In the genomic region with DNA sequence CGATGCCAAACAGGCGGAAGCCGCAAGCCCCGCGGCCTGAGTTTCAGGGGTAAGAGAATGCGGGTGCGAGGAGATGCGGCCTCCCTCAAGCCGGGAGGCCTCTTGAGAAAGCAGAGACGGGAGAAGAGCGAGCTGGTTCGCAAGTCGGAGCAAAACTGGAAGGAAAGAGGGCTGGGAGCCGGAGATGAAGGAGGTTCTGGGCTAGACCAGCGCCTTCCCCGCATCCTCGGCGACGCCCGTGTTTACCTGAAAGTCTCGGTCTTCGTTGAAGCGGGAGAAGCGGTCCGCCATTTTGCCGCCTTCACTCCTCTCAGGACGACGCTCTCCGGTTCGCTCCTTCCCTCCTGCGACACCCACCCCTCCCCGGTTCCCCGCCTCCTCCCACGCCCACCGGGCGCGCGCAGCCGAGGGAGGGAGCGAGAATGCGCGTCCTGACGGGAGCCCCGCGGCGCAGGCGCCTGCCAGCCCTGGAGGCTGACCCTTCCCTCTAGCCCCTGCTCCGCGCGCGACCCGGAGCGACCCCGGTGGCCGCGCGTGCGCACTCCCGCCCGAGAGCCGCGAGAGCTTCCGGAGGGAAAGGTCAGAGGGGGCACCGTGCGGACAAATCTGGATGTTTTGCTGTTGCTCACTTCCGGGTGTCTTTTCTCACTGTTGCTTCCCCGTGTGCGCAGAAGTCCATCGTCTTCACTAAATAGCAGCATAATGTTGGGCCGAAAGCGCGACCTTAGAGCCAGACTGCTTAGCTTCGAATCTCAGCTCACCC, we compare ENCODE assay signal across 1 cellular context.
TF ChIP-seq lines count a peak whose summit lies in the region.

GPATCH8 (minus strand) TSS at position 327 of the 763 bp plus-strand sequence; CDS start at position 291, 36 bp downstream.

TF ChIP-seq in HepG2, 621 proteins besides CTCF, POLR2A, EP300 and RAD21 (continued from another document and continues in another):
- TF ChIP-seq TP53 (CRISPR knock-in tag; conservative IDR thresholded peaks at IDR 0.05) = 0 out of 2 replicates have a peak, but pooled peaks have one; percentile 32
- TF ChIP-seq, protein P1, sequence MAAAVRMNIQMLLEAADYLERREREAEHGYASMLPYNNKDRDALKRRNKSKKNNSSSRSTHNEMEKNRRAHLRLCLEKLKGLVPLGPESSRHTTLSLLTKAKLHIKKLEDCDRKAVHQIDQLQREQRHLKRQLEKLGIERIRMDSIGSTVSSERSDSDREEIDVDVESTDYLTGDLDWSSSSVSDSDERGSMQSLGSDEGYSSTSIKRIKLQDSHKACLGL (CRISPR knock-in tag; IDR thresholded peaks at IDR 0.05) = peak; percentile 84
- TF ChIP-seq TRAFD1 (CRISPR knock-in tag; IDR thresholded peaks at IDR 0.05; ENCODE audit: borderline replicate concordance) = peak; percentile 93
- TF ChIP-seq, protein P2, sequence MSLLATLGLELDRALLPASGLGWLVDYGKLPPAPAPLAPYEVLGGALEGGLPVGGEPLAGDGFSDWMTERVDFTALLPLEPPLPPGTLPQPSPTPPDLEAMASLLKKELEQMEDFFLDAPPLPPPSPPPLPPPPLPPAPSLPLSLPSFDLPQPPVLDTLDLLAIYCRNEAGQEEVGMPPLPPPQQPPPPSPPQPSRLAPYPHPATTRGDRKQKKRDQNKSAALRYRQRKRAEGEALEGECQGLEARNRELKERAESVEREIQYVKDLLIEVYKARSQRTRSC (CRISPR knock-in tag; IDR thresholded peaks at IDR 0.05; ENCODE audit: low read depth) = peak; percentile 64; the same call in 1 of the 2 replicates
- TF ChIP-seq, protein P3, sequence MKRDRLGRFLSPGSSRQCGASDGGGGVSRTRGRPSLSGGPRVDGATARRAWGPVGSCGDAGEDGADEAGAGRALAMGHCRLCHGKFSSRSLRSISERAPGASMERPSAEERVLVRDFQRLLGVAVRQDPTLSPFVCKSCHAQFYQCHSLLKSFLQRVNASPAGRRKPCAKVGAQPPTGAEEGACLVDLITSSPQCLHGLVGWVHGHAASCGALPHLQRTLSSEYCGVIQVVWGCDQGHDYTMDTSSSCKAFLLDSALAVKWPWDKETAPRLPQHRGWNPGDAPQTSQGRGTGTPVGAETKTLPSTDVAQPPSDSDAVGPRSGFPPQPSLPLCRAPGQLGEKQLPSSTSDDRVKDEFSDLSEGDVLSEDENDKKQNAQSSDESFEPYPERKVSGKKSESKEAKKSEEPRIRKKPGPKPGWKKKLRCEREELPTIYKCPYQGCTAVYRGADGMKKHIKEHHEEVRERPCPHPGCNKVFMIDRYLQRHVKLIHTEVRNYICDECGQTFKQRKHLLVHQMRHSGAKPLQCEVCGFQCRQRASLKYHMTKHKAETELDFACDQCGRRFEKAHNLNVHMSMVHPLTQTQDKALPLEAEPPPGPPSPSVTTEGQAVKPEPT (CRISPR knock-in tag; IDR thresholded peaks at IDR 0.05; ENCODE audit: low read depth) = no peak
- 0 out of 2 replicates have a peak, but pooled peaks have one; percentile 15 for TF ChIP-seq ZNF546 (CRISPR knock-in tag; conservative IDR thresholded peaks at IDR 0.05)
- peak; percentile 66; the same call in 1 of the 2 replicates for TF ChIP-seq ZNF333 (CRISPR knock-in tag; IDR thresholded peaks at IDR 0.05; ENCODE audit: borderline replicate concordance)
- no peak for TF ChIP-seq ATF7 (IDR thresholded peaks at IDR 0.05)
- no peak for TF ChIP-seq ATF7 (CRISPR knock-in tag; IDR thresholded peaks at IDR 0.05)
- TF ChIP-seq ZFY (CRISPR knock-in tag; IDR thresholded peaks at IDR 0.05) = peak; percentile 90
- TF ChIP-seq THAP11 (CRISPR knock-in tag; IDR thresholded peaks at IDR 0.05) = peak; percentile 95
- peak; percentile 45; the same call in 1 of the 2 replicates for TF ChIP-seq ZSCAN20 (CRISPR knock-in tag; IDR thresholded peaks at IDR 0.05; ENCODE audit: borderline replicate concordance)
- TF ChIP-seq, protein P4, sequence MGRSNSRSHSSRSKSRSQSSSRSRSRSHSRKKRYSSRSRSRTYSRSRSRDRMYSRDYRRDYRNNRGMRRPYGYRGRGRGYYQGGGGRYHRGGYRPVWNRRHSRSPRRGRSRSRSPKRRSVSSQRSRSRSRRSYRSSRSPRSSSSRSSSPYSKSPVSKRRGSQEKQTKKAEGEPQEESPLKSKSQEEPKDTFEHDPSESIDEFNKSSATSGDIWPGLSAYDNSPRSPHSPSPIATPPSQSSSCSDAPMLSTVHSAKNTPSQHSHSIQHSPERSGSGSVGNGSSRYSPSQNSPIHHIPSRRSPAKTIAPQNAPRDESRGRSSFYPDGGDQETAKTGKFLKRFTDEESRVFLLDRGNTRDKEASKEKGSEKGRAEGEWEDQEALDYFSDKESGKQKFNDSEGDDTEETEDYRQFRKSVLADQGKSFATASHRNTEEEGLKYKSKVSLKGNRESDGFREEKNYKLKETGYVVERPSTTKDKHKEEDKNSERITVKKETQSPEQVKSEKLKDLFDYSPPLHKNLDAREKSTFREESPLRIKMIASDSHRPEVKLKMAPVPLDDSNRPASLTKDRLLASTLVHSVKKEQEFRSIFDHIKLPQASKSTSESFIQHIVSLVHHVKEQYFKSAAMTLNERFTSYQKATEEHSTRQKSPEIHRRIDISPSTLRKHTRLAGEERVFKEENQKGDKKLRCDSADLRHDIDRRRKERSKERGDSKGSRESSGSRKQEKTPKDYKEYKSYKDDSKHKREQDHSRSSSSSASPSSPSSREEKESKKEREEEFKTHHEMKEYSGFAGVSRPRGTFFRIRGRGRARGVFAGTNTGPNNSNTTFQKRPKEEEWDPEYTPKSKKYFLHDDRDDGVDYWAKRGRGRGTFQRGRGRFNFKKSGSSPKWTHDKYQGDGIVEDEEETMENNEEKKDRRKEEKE (IDR thresholded peaks at IDR 0.05) = no peak
- peak; percentile 89 for TF ChIP-seq ZNF574 (CRISPR knock-in tag; IDR thresholded peaks at IDR 0.05)
- TF ChIP-seq PAWR (CRISPR knock-in tag; IDR thresholded peaks at IDR 0.05; ENCODE audit: borderline replicate concordance) = peak; percentile 68; the same call in 1 of the 2 replicates
- no peak for TF ChIP-seq ZNF367 (CRISPR knock-in tag; IDR thresholded peaks at IDR 0.05; ENCODE audit: borderline replicate concordance)
- TF ChIP-seq NAIF1 (CRISPR knock-in tag; IDR thresholded peaks at IDR 0.05; ENCODE audit: borderline replicate concordance) = peak; percentile 84
- peak; percentile 91 for TF ChIP-seq KMT2B (CRISPR knock-in tag; IDR thresholded peaks at IDR 0.05)
- peak; percentile 15; the same call in 1 of the 2 replicates for TF ChIP-seq DNMT3B (CRISPR knock-in tag; conservative IDR thresholded peaks at IDR 0.05)
- TF ChIP-seq, protein P5, sequence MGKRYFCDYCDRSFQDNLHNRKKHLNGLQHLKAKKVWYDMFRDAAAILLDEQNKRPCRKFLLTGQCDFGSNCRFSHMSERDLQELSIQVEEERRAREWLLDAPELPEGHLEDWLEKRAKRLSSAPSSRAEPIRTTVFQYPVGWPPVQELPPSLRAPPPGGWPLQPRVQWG (CRISPR knock-in tag; IDR thresholded peaks at IDR 0.05; ENCODE audit: borderline replicate concordance, low read depth) = no peak
- peak; percentile 22 for TF ChIP-seq XRCC5 (optimal IDR thresholded peaks at IDR 0.05; ENCODE audit: low read length)
- TF ChIP-seq KLF16 (CRISPR knock-in tag; IDR thresholded peaks at IDR 0.05) = peak in 1 of 2 experiments; percentile 93; a peak in 2 of 4 replicates
- no peak for TF ChIP-seq ZNF432 (CRISPR knock-in tag; IDR thresholded peaks at IDR 0.05; ENCODE audit: borderline replicate concordance)
- no peak; the same call in 1 of the 2 replicates for TF ChIP-seq STAT5B (CRISPR knock-in tag; IDR thresholded peaks at IDR 0.05)
- TF ChIP-seq ZNF235 (CRISPR knock-in tag; IDR thresholded peaks at IDR 0.05; ENCODE audit: borderline replicate concordance) = peak; percentile 95; the same call in 1 of the 2 replicates
- peak; percentile 96 for TF ChIP-seq YY1 (IDR thresholded peaks at IDR 0.05; ENCODE audit: insufficient read depth, insufficient replicate concordance, low read depth, low read length)
- no peak; the same call in 1 of the 2 replicates for TF ChIP-seq ZFP36L2 (CRISPR knock-in tag; IDR thresholded peaks at IDR 0.05)
- peak; percentile 70; the same call in 1 of the 2 replicates for TF ChIP-seq REL (CRISPR knock-in tag; conservative IDR thresholded peaks at IDR 0.05)
- TF ChIP-seq ZBTB7A (CRISPR knock-in tag; IDR thresholded peaks at IDR 0.05) = peak; percentile 83
- peak; percentile 67 for TF ChIP-seq ZNF331 (CRISPR knock-in tag; IDR thresholded peaks at IDR 0.05)
- no peak for TF ChIP-seq NFIB (CRISPR knock-in tag; IDR thresholded peaks at IDR 0.05; ENCODE audit: borderline replicate concordance)
- TF ChIP-seq ASH2L (IDR thresholded peaks at IDR 0.05; ENCODE audit: insufficient read length, low read depth, low read length) = peak; percentile 88
- TF ChIP-seq ZNF616 (CRISPR knock-in tag; IDR thresholded peaks at IDR 0.05; ENCODE audit: low read depth) = peak; percentile 75; the same call in 1 of the 2 replicates
- TF ChIP-seq AGO1 (IDR thresholded peaks at IDR 0.05; ENCODE audit: low read depth, low read length, poor library complexity, severe bottlenecking) = peak; percentile 60
- TF ChIP-seq, protein P6, sequence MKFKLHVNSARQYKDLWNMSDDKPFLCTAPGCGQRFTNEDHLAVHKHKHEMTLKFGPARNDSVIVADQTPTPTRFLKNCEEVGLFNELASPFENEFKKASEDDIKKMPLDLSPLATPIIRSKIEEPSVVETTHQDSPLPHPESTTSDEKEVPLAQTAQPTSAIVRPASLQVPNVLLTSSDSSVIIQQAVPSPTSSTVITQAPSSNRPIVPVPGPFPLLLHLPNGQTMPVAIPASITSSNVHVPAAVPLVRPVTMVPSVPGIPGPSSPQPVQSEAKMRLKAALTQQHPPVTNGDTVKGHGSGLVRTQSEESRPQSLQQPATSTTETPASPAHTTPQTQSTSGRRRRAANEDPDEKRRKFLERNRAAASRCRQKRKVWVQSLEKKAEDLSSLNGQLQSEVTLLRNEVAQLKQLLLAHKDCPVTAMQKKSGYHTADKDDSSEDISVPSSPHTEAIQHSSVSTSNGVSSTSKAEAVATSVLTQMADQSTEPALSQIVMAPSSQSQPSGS (CRISPR knock-in tag; IDR thresholded peaks at IDR 0.05) = no peak
- peak; percentile 54 for TF ChIP-seq ZBTB26 (CRISPR knock-in tag; IDR thresholded peaks at IDR 0.05; ENCODE audit: borderline replicate concordance)
- no peak for TF ChIP-seq FOXA1 (IDR thresholded peaks at IDR 0.05)
- peak; percentile 53 for TF ChIP-seq FOXA1 (CRISPR knock-in tag; IDR thresholded peaks at IDR 0.05)
- no peak for TF ChIP-seq JUNB (CRISPR knock-in tag; IDR thresholded peaks at IDR 0.05; ENCODE audit: borderline replicate concordance)
- TF ChIP-seq ZNF773 (CRISPR knock-in tag; IDR thresholded peaks at IDR 0.05; ENCODE audit: borderline replicate concordance) = peak; percentile 78; the same call in 1 of the 2 replicates
- TF ChIP-seq, protein P7, sequence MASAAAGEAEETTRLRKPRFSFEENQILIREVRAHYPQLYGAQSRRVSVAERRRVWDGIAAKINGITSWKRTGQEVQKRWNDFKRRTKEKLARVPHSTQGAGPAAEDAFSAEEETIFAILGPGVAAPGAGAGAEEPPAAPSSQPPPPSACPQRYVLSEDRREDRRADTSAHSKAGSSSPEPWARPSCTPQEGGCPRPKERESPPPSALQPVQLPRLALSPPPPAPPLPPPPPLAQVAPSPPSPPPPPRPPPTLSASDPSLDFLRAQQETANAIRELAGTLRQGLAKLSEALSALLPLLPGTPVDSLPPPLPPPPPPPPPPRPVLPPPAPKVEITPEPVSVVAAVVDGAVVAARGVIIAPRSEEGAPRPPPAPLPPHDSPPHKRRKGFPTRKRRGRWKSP (CRISPR knock-in tag; IDR thresholded peaks at IDR 0.05) = peak; percentile 92
- TF ChIP-seq RXRA (CRISPR knock-in tag; IDR thresholded peaks at IDR 0.05) = peak; percentile 99
- TF ChIP-seq ISX (CRISPR knock-in tag; conservative IDR thresholded peaks at IDR 0.05) = no peak; the same call in 1 of the 2 replicates
- TF ChIP-seq, protein P8, sequence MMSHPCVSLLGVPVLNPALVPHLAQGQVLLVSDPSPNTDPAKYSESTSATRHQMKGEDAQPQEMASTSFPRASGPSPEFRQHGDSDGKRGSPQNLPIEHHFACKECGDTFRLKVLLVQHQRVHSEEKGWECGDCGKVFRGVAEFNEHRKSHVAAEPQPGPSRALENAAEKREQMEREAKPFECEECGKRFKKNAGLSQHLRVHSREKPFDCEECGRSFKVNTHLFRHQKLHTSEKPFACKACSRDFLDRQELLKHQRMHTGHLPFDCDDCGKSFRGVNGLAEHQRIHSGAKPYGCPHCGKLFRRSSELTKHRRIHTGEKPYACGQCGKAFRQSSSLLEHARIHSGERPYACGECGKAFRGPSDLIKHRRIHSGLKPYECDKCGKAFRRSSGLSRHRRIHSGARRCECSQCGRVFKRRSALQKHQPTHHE (CRISPR knock-in tag; IDR thresholded peaks at IDR 0.05; ENCODE audit: borderline replicate concordance) = 0 out of 2 replicates have a peak, but pooled peaks have one; percentile 34
